8 cellular contexts compared by ENCODE assay signal in genomic region chr11:46237248-46238077, GRCh38. TPM values are rescaled to one million over a fixed set of nuclear protein-coding genes. Genes with fewer than 3 reads are reported as not detected.
DNase-seq lines count a peak whose midpoint lies in the region; ATAC-seq and TF ChIP-seq lines count a peak whose summit lies in the region.

No MANE protein-coding gene starts in this region.

- no peaks in the 10 kb centered on the region for H4K20me1 ChIP-seq in mammary epithelial cell (ENCODE audit: insufficient read depth, low read length)

- peak overlapping the region; percentile 80 for H3K4me3 Mint-ChIP-seq in CD4-positive, alpha-beta T cell

- TF ChIP-seq CTCF in CD4-positive, alpha-beta T cell (IDR thresholded peaks at IDR 0.05): no peak
- no peak for TF ChIP-seq CTCF in VCaP (conservative IDR thresholded peaks at IDR 0.05)
- no peak for TF ChIP-seq CTCF in mammary epithelial cell (conservative IDR thresholded peaks at IDR 0.05 in 1 of 2, IDR thresholded peaks at IDR 0.05 in 1 of 2; ENCODE audit: extremely low read depth in 1 of 2, insufficient read depth in 1 of 2, low read depth in 1 of 2, low read length in 2 of 2)

- DNase-seq in CD4-positive, alpha-beta T cell: peak in 8 of 10 experiments; percentile 14 to 44 (median 26)
- DNase-seq in LHCN-M2 (ENCODE audit: low read depth) (peak; percentile 91), mammary epithelial cell (peak; percentile 79), islet precursor cell (peak; percentile 96), epidermal melanocyte (ENCODE audit: insufficient read length, low spot score) (no peak)
- DNase-seq in stimulated activated CD4-positive, alpha-beta T cell treated with anti-CD3 and anti-CD28 coated beads, Interleukin-15, amount 100 ng/mL, for 24 hours: peak; percentile 76

- H3K9me3 Mint-ChIP-seq in CD4-positive, alpha-beta T cell: no peaks in the 10 kb centered on the region

- peak overlapping the region; percentile 75 for H3K4me2 ChIP-seq in mammary epithelial cell (ENCODE audit: insufficient read depth, low read depth, low read length)

- no peaks in the 10 kb centered on the region for H3K36me3 ChIP-seq in mammary epithelial cell (ENCODE audit: insufficient read depth, low read length)

- peaks cover 34% of the 10 kb centered on the region for H3K4me1 ChIP-seq in mammary epithelial cell (ENCODE audit: insufficient read depth, low read length)

- BruUV-seq in mammary epithelial cell (replicated peaks; lab: Mats Ljungman, UMichigan): no TSS peak

- POLR2A ChIA-PET in CD4-positive, alpha-beta T cell (lab: Charles Lee): interaction anchor here (0.6 to 3.6 kb wide), 6 partner anchors 58 to 273 kb away, joined by 3 to 10 read pairs (median 5); no protein-coding TSS in a partner anchor

- dilution Hi-C loops in mammary epithelial cell (cut with HindIII; ENCODE audit: low sequenced_read_pairs): loop anchor here (5.0 to 10.0 kb wide), 2 partner anchors 40 to 107 kb away; partner anchors contain the start of genes CREB3L1 and DGKZ

- H3K4me3 ChIP-seq in mammary epithelial cell (replicated peaks in 1 of 3; ENCODE audit: insufficient read depth in 1 of 3, low read depth in 2 of 3, low read length in 3 of 3): peak overlapping the region; percentile 13 to 36 (median 31)

- H3K27ac ChIP-seq in CD4-positive, alpha-beta T cell (ENCODE audit: low read depth, low read length): no peak overlapping the region
- H3K27ac ChIP-seq in VCaP (peak overlapping the region; percentile 36; the same call in 1 of the 2 replicates), mammary epithelial cell (ENCODE audit: insufficient read depth, low read depth, low read length) (no peak overlapping the region)

- H3K27me3 Mint-ChIP-seq in CD4-positive, alpha-beta T cell: peaks cover 64% of the 10 kb centered on the region

- no peaks in the 10 kb centered on the region for H3K36me3 Mint-ChIP-seq in CD4-positive, alpha-beta T cell (ENCODE audit: low read depth)

- ATAC-seq in CD4-positive, alpha-beta T cell (ENCODE audit: poor library complexity): peak; percentile 32
- no peak for ATAC-seq in HG03342 (IDR thresholded peaks at IDR 0.05; ENCODE audit: unreplicated experiment)

- H3K79me2 ChIP-seq in mammary epithelial cell (ENCODE audit: insufficient read depth, low read length): no peaks in the 10 kb centered on the region

- peaks cover 15% of the 10 kb centered on the region for H3K4me1 Mint-ChIP-seq in CD4-positive, alpha-beta T cell (ENCODE audit: low read depth)

- no peak overlapping the region for H3K9ac ChIP-seq in mammary epithelial cell (ENCODE audit: insufficient read depth, low read length)

- peak overlapping the region; percentile 83 for H2AFZ ChIP-seq in mammary epithelial cell (ENCODE audit: low read depth, low read length)

- H3K27ac Mint-ChIP-seq in CD4-positive, alpha-beta T cell: peak overlapping the region; percentile 57

- 40% methylated on average over 12 of the region's 59 CpGs for WGBS in mammary epithelial cell (ENCODE audit: low coverage, missing lambda C conversion rate)

- no peaks in the 10 kb centered on the region for H3K9me3 ChIP-seq in CD4-positive, alpha-beta T cell (ENCODE audit: control insufficient read depth, low read length)
- no peaks in the 10 kb centered on the region for H3K9me3 ChIP-seq in mammary epithelial cell (replicated peaks; ENCODE audit: insufficient read depth, low read length)

- in situ Hi-C loops in mammary epithelial cell (cut with MboI; ENCODE audit: low sequenced_read_pairs in 2 of 2): no loop called here

- intact Hi-C loops in CD4-positive, alpha-beta T cell (cut with DNase I, micrococcal nuclease): loop anchor here (2.0 to 10.0 kb wide), 6 partner anchors 110 to 299 kb away; partner anchors contain the start of gene PHF21A (in 1 of the 2)
- intact Hi-C loops in mammary epithelial cell (cut with micrococcal nuclease): loop anchor here (5.0 kb wide), 1 partner anchor 300 kb away; no protein-coding TSS in a partner anchor

- H3K27me3 ChIP-seq in CD4-positive, alpha-beta T cell (ENCODE audit: control insufficient read depth, insufficient read depth, low read length): peaks cover 15% of the 10 kb centered on the region
- no peaks in the 10 kb centered on the region for H3K27me3 ChIP-seq in mammary epithelial cell (ENCODE audit: insufficient read depth, low read length)

- CTCF ChIA-PET in CD4-positive, alpha-beta T cell (lab: Charles Lee): interaction anchor here (0.7 kb wide), 1 partner anchor 70 kb away, joined by 4 read pairs; no protein-coding TSS in a partner anchor
- CTCF ChIA-PET in mammary epithelial cell (lab: Charles Lee; ENCODE audit: low non-redundant PET): no interaction called here

RNA-seq across cellular contexts. Expression of gene CREB3L1, which starts 40.0 kb away (rescaled TPM):
- total RNA-seq in CD4-positive, alpha-beta T cell: not detected
- 21.0 and 23.9 TPM in 2 replicates for total RNA-seq in LHCN-M2 (2014; rRNA removed)
- 126 TPM for polyA plus RNA-seq in LHCN-M2 (2012)
- under 1 TPM in 1 of 2 donors, not detected in 1; 0.17 TPM for total RNA-seq in mammary epithelial cell
- polyA plus RNA-seq in mammary epithelial cell: not detected
- polyA minus RNA-seq in mammary epithelial cell: not detected

Comparison
In these comparisons a context has a peak if more than half of its experiments do, and no peak if none do; other contexts are left out.
1. RNA of gene CREB3L1, which starts 40.0 kb away (total RNA-seq): 21.0 to 23.9 TPM in LHCN-M2; 0.17 TPM in mammary epithelial cell and not detected in CD4-positive, alpha-beta T cell; every median in the first group is over 10 times any median in the second.